Comparison of ENCODE assay signal across 8 cellular contexts in genomic region chr7:50068026-50068425, GRCh38. TPM values are rescaled to one million over a fixed set of nuclear protein-coding genes. Genes with fewer than 3 reads are reported as not detected.
DNase-seq lines count a peak whose midpoint lies in the region; ATAC-seq, FAIRE-seq and TF ChIP-seq lines count a peak whose summit lies in the region.

No MANE protein-coding gene starts in this region.

- peaks cover 12% of the 10 kb centered on the region for H3K36me3 Mint-ChIP-seq in CD4-positive, alpha-beta T cell (ENCODE audit: low read depth)
- no peaks in the 10 kb centered on the region for H3K36me3 Mint-ChIP-seq in nephron (ENCODE audit: low read depth)

- H3K27ac Mint-ChIP-seq in CD4-positive, alpha-beta T cell = peak overlapping the region; percentile 84
- peak overlapping the region; percentile 93 to 97 (median 96) for H3K27ac Mint-ChIP-seq in nephron

- H3K4me3 Mint-ChIP-seq in CD4-positive, alpha-beta T cell = peak overlapping the region; percentile 87
- no peak overlapping the region for H3K4me3 Mint-ChIP-seq in nephron

- POLR2A ChIA-PET in CD4-positive, alpha-beta T cell (lab: Charles Lee) = interaction anchor here (1.1 to 2.8 kb wide), 4 partner anchors 25 to 543 kb away, joined by 3 to 9 read pairs (median 4); partner anchors contain the start of genes FIGNL1 and ZPBP

- FAIRE-seq in bronchial epithelial cell (lab: Jason Lieb, UNC) = no peak

- H3K9me3 ChIP-seq in CD4-positive, alpha-beta T cell (ENCODE audit: control insufficient read depth, low read length) = peaks cover 21% of the 10 kb centered on the region

- H3K4me1 Mint-ChIP-seq in CD4-positive, alpha-beta T cell (ENCODE audit: low read depth) = peaks cover 26% of the 10 kb centered on the region
- peaks cover 16% of the 10 kb centered on the region for H3K4me1 Mint-ChIP-seq in nephron

- H3K36me3 ChIP-seq in bronchial epithelial cell (ENCODE audit: control insufficient read depth, insufficient read depth, low read length) = no peaks in the 10 kb centered on the region

- peak; percentile 48 for TF ChIP-seq CTCF in CD4-positive, alpha-beta T cell (IDR thresholded peaks at IDR 0.05)
- TF ChIP-seq CTCF in bronchial epithelial cell (IDR thresholded peaks at IDR 0.05; ENCODE audit: insufficient read depth, low read length, severe bottlenecking) (peak; percentile 56), nephron (IDR thresholded peaks at IDR 0.05; ENCODE audit: unreplicated experiment in 3 of 3) (peak in 2 of 3 experiments; percentile 30 to 40)

- H3K27ac ChIP-seq in CD4-positive, alpha-beta T cell (ENCODE audit: low read depth, low read length) = no peak overlapping the region

- no peaks in the 10 kb centered on the region for H3K27me3 Mint-ChIP-seq in CD4-positive, alpha-beta T cell
- no peaks in the 10 kb centered on the region for H3K27me3 Mint-ChIP-seq in nephron (ENCODE audit: low read depth)

- H3K4me3 ChIP-seq in bronchial epithelial cell (ENCODE audit: low read depth, low read length) = no peak overlapping the region

- H3K27me3 ChIP-seq in CD4-positive, alpha-beta T cell (ENCODE audit: control insufficient read depth, insufficient read depth, low read length) = no peaks in the 10 kb centered on the region
- H3K27me3 ChIP-seq in bronchial epithelial cell (ENCODE audit: control insufficient read depth, insufficient read depth, low read length) = no peaks in the 10 kb centered on the region

- peak in 4 of 10 experiments; percentile 10 to 33 (median 21) for DNase-seq in CD4-positive, alpha-beta T cell
- DNase-seq in NCI-H510A treated with DMSO at 0.1 percent for 48 hours (lab: John Stamatoyannopoulos, UW) (peak; percentile 78), bronchial epithelial cell (ENCODE audit: low read depth) (peak; percentile 39), KG1 (lab: John Stamatoyannopoulos, UW) (no peak), DMS114 treated with DMSO at 0.1 percent for 48 hours (lab: John Stamatoyannopoulos, UW; ENCODE audit: unreplicated experiment) (no peak)

- intact Hi-C loops in CD4-positive, alpha-beta T cell (cut with DNase I, micrococcal nuclease) = no loop called here

- peak; percentile 56 for ATAC-seq in CD4-positive, alpha-beta T cell (ENCODE audit: poor library complexity)
- ATAC-seq in GM19035 (IDR thresholded peaks at IDR 0.05; ENCODE audit: unreplicated experiment) (peak; percentile 39), GM21528 (IDR thresholded peaks at IDR 0.05; ENCODE audit: low FRiP score, unreplicated experiment) (no peak)

- CTCF ChIA-PET in CD4-positive, alpha-beta T cell (lab: Charles Lee) = interaction anchor here (2.0 kb wide), 1 partner anchor 25 kb away, joined by 8 read pairs; the partner anchor contains the start of gene ZPBP

- peaks cover 11% of the 10 kb centered on the region for H3K9me3 Mint-ChIP-seq in CD4-positive, alpha-beta T cell
- H3K9me3 Mint-ChIP-seq in nephron = peaks cover 31% of the 10 kb centered on the region

RNA-seq across cellular contexts. Expression of gene ZPBP, which starts 25.0 kb away (rescaled TPM):
- total RNA-seq in CD4-positive, alpha-beta T cell = not detected
- not detected in 2 replicates for total RNA-seq in bronchial epithelial cell

Comparison
In these comparisons a context has a peak if more than half of its experiments do, and no peak if none do; other contexts are left out.
1. DNase-seq: peak in NCI-H510A treated with DMSO at 0.1 percent for 48 hours (single experiment) and bronchial epithelial cell (single experiment); none in KG1 (single experiment) and DMS114 treated with DMSO at 0.1 percent for 48 hours (single experiment).
2. Peak in every context shown above with its lines, with median percentiles within 50 percentile points of each other: CTCF ChIP-seq.